Comparison of ENCODE assay signal across 11 cellular contexts in the genomic region with DNA sequence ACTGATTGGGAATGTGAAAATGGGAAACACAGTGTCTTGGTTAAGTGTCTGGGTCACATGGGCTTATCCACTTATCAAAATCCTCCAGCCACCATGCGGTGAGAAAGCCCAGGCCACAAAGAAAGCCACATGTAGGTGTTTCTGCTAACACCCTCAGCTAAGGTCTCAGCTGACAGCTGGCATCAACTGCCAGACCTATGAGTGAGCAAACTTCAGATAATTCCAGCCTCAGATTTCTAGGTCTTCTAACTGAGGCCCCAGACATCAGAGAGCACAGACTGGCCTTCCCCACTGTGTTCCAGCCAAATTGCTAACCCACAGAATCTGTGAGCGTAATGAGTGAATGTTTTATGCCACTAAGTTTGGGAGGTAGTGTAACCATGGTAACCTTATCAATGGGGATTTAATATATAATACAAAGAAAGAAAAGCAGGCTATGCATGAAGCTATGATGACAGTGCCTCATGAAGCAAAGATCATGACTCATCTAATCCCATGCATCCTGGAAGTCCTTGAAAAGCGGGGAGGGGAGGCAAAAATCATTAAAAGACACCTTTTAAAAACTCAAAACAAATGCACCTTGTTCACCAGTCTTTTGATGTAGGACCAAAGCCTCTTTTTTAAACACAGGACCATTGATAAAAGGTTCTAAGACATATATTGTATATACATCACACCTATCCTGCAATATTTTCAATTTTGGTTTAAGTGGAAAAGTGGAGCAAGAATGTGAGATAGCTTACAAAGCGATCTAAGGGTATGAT. TPM values are rescaled to one million over a fixed set of nuclear protein-coding genes. Genes with fewer than 3 reads are reported as not detected.
DNase-seq lines count a peak whose midpoint lies in the region; ATAC-seq, FAIRE-seq and TF ChIP-seq lines count a peak whose summit lies in the region.
"Not testable (repeated sequence)": the region's sequence is repeated elsewhere in the genome, so short reads cannot be mapped to it uniquely, and the experiment has no call there.
"Had no signal": no experiment of that assay in that cellular context is flagged by ENCODE, and none has a peak within 500 bp of the region (broad histone marks: within the 10 kb centered on the region; RNA-seq: fewer than 3 reads in every experiment).

No MANE protein-coding gene starts in this region.

- H3K36me3 ChIP-seq in pancreas = peaks cover 0 to 15% (median 4%) of the 10 kb centered on the region in 3 donors

- ATAC-seq in GM18909 (IDR thresholded peaks at IDR 0.05; ENCODE audit: poor library complexity, unreplicated experiment) = peak; percentile 83
- ATAC-seq in HG03045 (IDR thresholded peaks at IDR 0.05; ENCODE audit: unreplicated experiment) = peak; percentile 83
- ATAC-seq in right cardiac atrium = peak; percentile 87 to 91
- peak in 3 of 4 donors; percentile 32 to 60 (median 48) for ATAC-seq in pancreas

- FAIRE-seq in pancreas (lab: Jason Lieb, UNC) = not testable (repeated sequence)

- H3K4me1 Mint-ChIP-seq in activated CD4-positive, alpha-beta memory T cell treated with anti-CD3 and anti-CD28 coated beads for 36 hours (ENCODE audit: low read depth) = peaks cover 25% of the 10 kb centered on the region

- WGBS in right cardiac atrium = 74% methylated on average over 4 of the region's 4 CpGs
- 67 to 70% methylated on average over 4 of the region's 4 CpGs for WGBS in pancreas, 2 donors

- H3K9me3 Mint-ChIP-seq in activated CD4-positive, alpha-beta memory T cell treated with anti-CD3 and anti-CD28 coated beads for 36 hours = not testable (repeated sequence)

- TF ChIP-seq CTCF in cardiac fibroblast (IDR thresholded peaks at IDR 0.05; ENCODE audit: low read depth, low read length); pancreas (IDR thresholded peaks at IDR 0.05): not testable (repeated sequence)

- DNase-seq in CMK (ENCODE audit: low read depth) = peak; percentile 73
- peak; percentile 78 to 90 for DNase-seq in NCI-H524 (lab: John Stamatoyannopoulos, UW)
- peak; percentile 29 for DNase-seq in activated CD4-positive, alpha-beta memory T cell treated with anti-CD3 and anti-CD28 coated beads for 36 hours
- peak; percentile 24 to 59 for DNase-seq in cardiac fibroblast (ENCODE audit: low read depth in 2 of 2)
- peak in 1 of 3 donors; percentile 34 for DNase-seq in right cardiac atrium
- not testable (repeated sequence) for DNase-seq in pancreas

- intact Hi-C loops in activated CD4-positive, alpha-beta memory T cell treated with anti-CD3 and anti-CD28 coated beads for 36 hours (cut with micrococcal nuclease); right cardiac atrium (cut with DNase I); pancreas (cut with DNase I): not testable (repeated sequence)

- POLR2A ChIA-PET in activated CD4-positive, alpha-beta memory T cell treated with anti-CD3 and anti-CD28 coated beads for 36 hours (lab: Charles Lee) = not testable (repeated sequence)

- peak overlapping the region; percentile 83 for H3K27ac ChIP-seq in right cardiac atrium (ENCODE audit: low read length)
- not testable (repeated sequence) for H3K27ac ChIP-seq in pancreas

- not testable (repeated sequence) for H3K4me3 Mint-ChIP-seq in activated CD4-positive, alpha-beta memory T cell treated with anti-CD3 and anti-CD28 coated beads for 36 hours

- H3K27me3 Mint-ChIP-seq in activated CD4-positive, alpha-beta memory T cell treated with anti-CD3 and anti-CD28 coated beads for 36 hours = not testable (repeated sequence)

- not testable (repeated sequence) for H3K36me3 Mint-ChIP-seq in activated CD4-positive, alpha-beta memory T cell treated with anti-CD3 and anti-CD28 coated beads for 36 hours

- CTCF ChIA-PET in activated CD4-positive, alpha-beta memory T cell treated with anti-CD3 and anti-CD28 coated beads for 36 hours (lab: Charles Lee) = not testable (repeated sequence)

- H3K27me3 ChIP-seq in right cardiac atrium (ENCODE audit: control insufficient read depth, insufficient read depth); pancreas: not testable (repeated sequence)

- not testable (repeated sequence) for H3K4me1 ChIP-seq in right cardiac atrium (ENCODE audit: control insufficient read depth, insufficient read depth, low read length); pancreas

- not testable (repeated sequence) for H3K4me3 ChIP-seq in cardiac fibroblast (replicated peaks in 1 of 2; ENCODE audit: low read depth in 2 of 2, low read length in 2 of 2); right cardiac atrium (ENCODE audit: low read length); pancreas

- H3K27ac Mint-ChIP-seq in activated CD4-positive, alpha-beta memory T cell treated with anti-CD3 and anti-CD28 coated beads for 36 hours = peak overlapping the region; percentile 51

- H3K9me3 ChIP-seq in right cardiac atrium (ENCODE audit: control insufficient read depth, low read length); pancreas: not testable (repeated sequence)

RNA-seq across cellular contexts. Expression of gene NEK3, which starts 28.2 kb away (rescaled TPM):
- 10 to 100 TPM; 11.0 to 12.9 TPM for total RNA-seq in activated CD4-positive, alpha-beta memory T cell treated with anti-CD3 and anti-CD28 coated beads for 36 hours
- total RNA-seq in right cardiac atrium (10 to 100 TPM in 2 of 4 donors, 1 to 10 TPM in 2; 7.7 to 13.0 (median 9.6) TPM), pancreas (1 to 10 TPM; 6.0 to 8.0 (median 6.9) TPM)
- polyA plus RNA-seq in right cardiac atrium (11.8 TPM), pancreas (10 to 100 TPM; 22.6 to 33.4 TPM)

RNA-seq across cellular contexts. Expression of gene NEK5, which starts 58.7 kb away (rescaled TPM):
- total RNA-seq in activated CD4-positive, alpha-beta memory T cell treated with anti-CD3 and anti-CD28 coated beads for 36 hours = under 1 TPM in 1 of 2 experiments, not detected in 1; 0.05 TPM
- total RNA-seq in right cardiac atrium (1 to 10 TPM in 1 of 4 donors, under 1 TPM in 3; 0.39 to 1.2 (median 0.63) TPM), pancreas (under 1 TPM; 0.09 to 0.50 (median 0.18) TPM)
- polyA plus RNA-seq in right cardiac atrium (0.45 TPM), pancreas (under 1 TPM; 0.19 to 0.47 TPM)
- total RNA-seq: activated B cell treated with CpG ODN at 0.5 μM for 24 hours, ascending aorta, SJSA1 had no signal
